2 cellular contexts compared by ENCODE assay signal in genomic region chr1:108678696-108679095, GRCh38.
TF ChIP-seq lines count a peak whose summit lies in the region.

No MANE protein-coding gene starts in this region.

TF ChIP-seq in HEK293T, 16 proteins besides CTCF, POLR2A, EP300 and RAD21:
- no peak for TF ChIP-seq ZNF384 (IDR thresholded peaks at IDR 0.05)
- TF ChIP-seq HDGF (IDR thresholded peaks at IDR 0.05; ENCODE audit: borderline replicate concordance), result no peak
- no peak for TF ChIP-seq CTBP1 (IDR thresholded peaks at IDR 0.05; ENCODE audit: borderline replicate concordance)
- TF ChIP-seq L3MBTL2 (conservative IDR thresholded peaks at IDR 0.05), result peak; percentile 27; the same call in 1 of the 2 replicates
- TF ChIP-seq ARNT (IDR thresholded peaks at IDR 0.05), result no peak
- TF ChIP-seq SP1 (IDR thresholded peaks at IDR 0.05), result no peak
TF ChIP-seq in HEK293T: peak in this region for 1.

TF ChIP-seq in K562, 482 proteins besides CTCF, POLR2A, EP300 and RAD21:
- TF ChIP-seq RCOR1 (IDR thresholded peaks at IDR 0.05; ENCODE audit: borderline replicate concordance in 1 of 2, low read depth in 2 of 2, low read length in 2 of 2), result peak in 1 of 2 experiments; percentile 64; a peak in 1 of 4 replicates
- TF ChIP-seq PHF20 (IDR thresholded peaks at IDR 0.05; ENCODE audit: partially characterized antibody), result no peak
- TF ChIP-seq IRF9 (tag; IDR thresholded peaks at IDR 0.05), result no peak
- no peak for TF ChIP-seq CAMTA2 (CRISPR knock-in tag; conservative IDR thresholded peaks at IDR 0.05)
- no peak for TF ChIP-seq ZNF449 (CRISPR knock-in tag; IDR thresholded peaks at IDR 0.05)
- no peak for TF ChIP-seq ETV1 (tag; conservative IDR thresholded peaks at IDR 0.05; ENCODE audit: low read depth)
- no peak for TF ChIP-seq ZNF668 (CRISPR knock-in tag; IDR thresholded peaks at IDR 0.05)
- TF ChIP-seq ZBTB26 (CRISPR knock-in tag; IDR thresholded peaks at IDR 0.05), result no peak
- peak; percentile 82 for TF ChIP-seq BHLHE40 (IDR thresholded peaks at IDR 0.05; ENCODE audit: low read length)
- no peak for TF ChIP-seq IRF2 (CRISPR knock-in tag; IDR thresholded peaks at IDR 0.05)
- 0 out of 2 replicates have a peak, but pooled peaks have one; percentile 20 for TF ChIP-seq CBFA2T3 (IDR thresholded peaks at IDR 0.05)
- no peak for TF ChIP-seq GTF2F1 (IDR thresholded peaks at IDR 0.05; ENCODE audit: low read depth, low read length)
- TF ChIP-seq TAF15 (IDR thresholded peaks at IDR 0.05; ENCODE audit: low read depth, low read length), result no peak
- TF ChIP-seq CBFA2T2 (conservative IDR thresholded peaks at IDR 0.05), result 0 out of 2 replicates have a peak, but pooled peaks have one; percentile 9
- peak; percentile 39; the same call in 1 of the 2 replicates for TF ChIP-seq HDAC2 (IDR thresholded peaks at IDR 0.05)
- no peak for TF ChIP-seq MED1 (CRISPR knock-in tag; IDR thresholded peaks at IDR 0.05; ENCODE audit: borderline replicate concordance)
- TF ChIP-seq HES1 (IDR thresholded peaks at IDR 0.05; ENCODE audit: low read depth), result peak; percentile 39; the same call in 1 of the 2 replicates
- peak; percentile 65 to 69 for TF ChIP-seq KDM1A (IDR thresholded peaks at IDR 0.05)
- TF ChIP-seq L3MBTL2 (IDR thresholded peaks at IDR 0.05), result peak; percentile 47
- TF ChIP-seq PHF21A (IDR thresholded peaks at IDR 0.05; ENCODE audit: borderline replicate concordance, low read depth), result 0 out of 2 replicates have a peak, but pooled peaks have one; percentile 43
- TF ChIP-seq SPI1 (IDR thresholded peaks at IDR 0.05; ENCODE audit: borderline replicate concordance, low read depth, low read length), result peak; percentile 50; the same call in 1 of the 2 replicates
